In genomic region chr22:35641494-35642120, GRCh38 we compare ENCODE assay signal across 20 cellular contexts. TPM values are rescaled to one million over a fixed set of nuclear protein-coding genes. Genes with fewer than 3 reads are reported as not detected.
"Had no signal": no experiment of that assay in that cellular context is flagged by ENCODE, and none has a peak within 500 bp of the region (broad histone marks: within the 10 kb centered on the region; RNA-seq: fewer than 3 reads in every experiment).

No MANE protein-coding gene starts in this region.

- DNase-seq: activated CD4-positive, alpha-beta T cell treated with anti-CD3 and anti-CD28 coated beads, Interleukin-2, amount 50 U/mL, for 1 hour; activated CD4-positive, CD25-positive, alpha-beta regulatory T cell treated with anti-CD3 and anti-CD28 coated beads, Interleukin-2, amount 50 U/mL, for 72 hours; activated gamma-delta T cell; activated T-cell treated with anti-CD3 and anti-CD28 coated beads, Interleukin-2, amount 50 U/mL, for 4 hours; effector CD8-positive, alpha-beta T cell; heart right ventricle; kidney glomerular epithelial cell; naive B cell; stimulated activated naive CD4-positive, alpha-beta T cell; thyroid gland had no signal

- ATAC-seq: activated T-cell treated with anti-CD3 and anti-CD28 coated beads, Interleukin-2, amount 50 U/mL, for 4 hours; heart right ventricle; left ventricle myocardium superior had no signal

- H3K79me2 ChIP-seq: parathyroid adenoma had no signal

- H3K4me3 ChIP-seq: esophagus muscularis mucosa, heart right ventricle, mucosa of descending colon, thyroid gland had no signal

- H3K36me3 ChIP-seq: esophagus muscularis mucosa, heart right ventricle, thyroid gland had no signal

- H3K27me3 Mint-ChIP-seq: activated naive CD4-positive, alpha-beta T cell treated with anti-CD3 and anti-CD28 coated beads, Interleukin-2, amount 50 U/mL, for 24 hours had no signal

- H3K27me3 ChIP-seq: esophagus muscularis mucosa, heart right ventricle, thyroid gland had no signal

- H3K9ac ChIP-seq: parathyroid adenoma had no signal

- H3K9me3 Mint-ChIP-seq: activated naive CD4-positive, alpha-beta T cell treated with anti-CD3 and anti-CD28 coated beads, Interleukin-2, amount 50 U/mL, for 24 hours; activated T-cell treated with anti-CD3 and anti-CD28 coated beads, Interleukin-2, amount 50 U/mL, for 4 hours; dendritic cell treated with granulocyte-macrophage colony-stimulating factor and Interleukin-4, amounts not matched to agents 40 ng/mL and 50 ng/mL, for 4 days; naive B cell; T-helper 1 cell treated with Interleukin-12 subunit alpha and Interleukin-12 subunit beta and Interleukin-4 antibody, amounts not matched to agents 30 μg/mL and 1 μg/mL, for 36 hours had no signal

- H3K4me1 Mint-ChIP-seq: naive B cell had no signal

- H3K27ac ChIP-seq: esophagus muscularis mucosa, parathyroid adenoma, thyroid gland, VCaP had no signal

- H3K9me3 ChIP-seq: esophagus muscularis mucosa, heart right ventricle, mucosa of descending colon, thyroid gland had no signal

- H3K36me3 Mint-ChIP-seq: activated naive CD4-positive, alpha-beta T cell treated with anti-CD3 and anti-CD28 coated beads, Interleukin-2, amount 50 U/mL, for 24 hours; naive B cell had no signal

- FAIRE-seq: endothelial cell of umbilical vein had no signal

- H3K4me1 ChIP-seq: parathyroid adenoma had no signal

- H3K4me3 Mint-ChIP-seq: activated naive CD4-positive, alpha-beta T cell treated with anti-CD3 and anti-CD28 coated beads, Interleukin-2, amount 50 U/mL, for 24 hours; activated T-cell treated with anti-CD3 and anti-CD28 coated beads, Interleukin-2, amount 50 U/mL, for 4 hours; dendritic cell treated with granulocyte-macrophage colony-stimulating factor and Interleukin-4, amounts not matched to agents 40 ng/mL and 50 ng/mL, for 4 days; naive B cell; T-helper 1 cell treated with Interleukin-12 subunit alpha and Interleukin-12 subunit beta and Interleukin-4 antibody, amounts not matched to agents 30 μg/mL and 1 μg/mL, for 36 hours had no signal

- H2AFZ ChIP-seq: parathyroid adenoma had no signal

- H3K27ac Mint-ChIP-seq: activated naive CD4-positive, alpha-beta T cell treated with anti-CD3 and anti-CD28 coated beads, Interleukin-2, amount 50 U/mL, for 24 hours; dendritic cell treated with granulocyte-macrophage colony-stimulating factor and Interleukin-4, amounts not matched to agents 40 ng/mL and 50 ng/mL, for 4 days; naive B cell; T-helper 1 cell treated with Interleukin-12 subunit alpha and Interleukin-12 subunit beta and Interleukin-4 antibody, amounts not matched to agents 30 μg/mL and 1 μg/mL, for 36 hours had no signal

RNA-seq across cellular contexts. Expression of gene MB, which starts 24.5 kb away (rescaled TPM):
- total RNA-seq: endothelial cell of umbilical vein, subcutaneous adipose tissue had no signal
- polyA plus RNA-seq: endothelial cell of umbilical vein had no signal
